In the genomic region with DNA sequence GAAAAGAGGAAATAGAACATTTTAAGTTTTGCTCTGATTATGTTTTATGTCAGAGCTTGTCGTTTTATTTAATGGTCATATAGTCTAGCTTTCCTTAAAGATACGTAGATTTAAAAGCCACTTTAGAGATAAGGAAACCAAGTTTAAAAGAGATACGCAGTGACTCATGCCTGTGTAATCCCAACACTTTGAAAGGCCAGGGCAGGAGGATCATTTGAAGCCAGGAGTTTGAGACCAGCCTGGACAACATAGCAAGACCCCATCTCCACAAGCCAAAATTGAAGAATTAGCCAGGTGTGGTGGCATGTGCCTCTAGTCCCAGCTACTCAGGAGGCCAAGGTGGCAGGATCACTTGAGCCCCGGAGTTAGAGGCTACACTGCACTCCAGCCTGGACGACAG, we compare ENCODE assay signal across 10 cellular contexts. TPM values are rescaled to one million over a fixed set of nuclear protein-coding genes. Genes with fewer than 3 reads are reported as not detected.
DNase-seq lines count a peak whose midpoint lies in the region; ATAC-seq and TF ChIP-seq lines count a peak whose summit lies in the region.
"Had no signal": no experiment of that assay in that cellular context is flagged by ENCODE, and none has a peak within 500 bp of the region (broad histone marks: within the 10 kb centered on the region; RNA-seq: fewer than 3 reads in every experiment).

No MANE protein-coding gene starts in this region.

- H3K27ac ChIP-seq in dorsolateral prefrontal cortex = peak overlapping the region in 51 of 59 donors; percentile 6 to 88 (median 71)

- H3K36me3 Mint-ChIP-seq in naive thymus-derived CD8-positive, alpha-beta T cell = peaks cover 0 to 18% (median 13%) of the 10 kb centered on the region in 3 donors

- no peak for TF ChIP-seq POLR2A in lower leg skin (IDR thresholded peaks at IDR 0.05)

- TF ChIP-seq CTCF in dorsolateral prefrontal cortex (IDR thresholded peaks at IDR 0.05 in 54 of 56, conservative IDR thresholded peaks at IDR 0.05 in 2 of 56; ENCODE audit: low read depth in 1 of 56, partially characterized antibody in 56 of 56) (no peak), lower leg skin (IDR thresholded peaks at IDR 0.05) (no peak)

- H3K9me3 Mint-ChIP-seq in naive thymus-derived CD8-positive, alpha-beta T cell = no peaks in the 10 kb centered on the region

- no peak for ATAC-seq in naive thymus-derived CD8-positive, alpha-beta T cell
- ATAC-seq in left lobe of liver = no peak

- POLR2A ChIA-PET in naive thymus-derived CD8-positive, alpha-beta T cell (lab: Charles Lee) = interaction anchor here (1.3 kb wide), 1 partner anchor 12 kb away, joined by 3 read pairs; no protein-coding TSS in a partner anchor

- peak overlapping the region; percentile 68 to 93 (median 91) for H3K27ac Mint-ChIP-seq in naive thymus-derived CD8-positive, alpha-beta T cell

- no peak overlapping the region for H3K4me3 ChIP-seq in dorsolateral prefrontal cortex
- no peak overlapping the region for H3K4me3 ChIP-seq in lower leg skin (ENCODE audit: low read depth, poor library complexity, severe bottlenecking)

- DNase-seq in EL (peak; percentile 67), RPMI7951 (ENCODE audit: low read depth) (peak; percentile 39), dorsolateral prefrontal cortex (no peak), lower leg skin (ENCODE audit: low spot score in 2 of 2) (no peak), left lobe of liver (ENCODE audit: low spot score) (no peak), DMS53 (lab: John Stamatoyannopoulos, UW) (no peak), retina (no peak)
- no peak for DNase-seq in naive thymus-derived CD8-positive, alpha-beta T cell
- DNase-seq: NCI-H1417 treated with DMSO at 0.1 percent for 48 hours, OCI-M1 had no signal

- intact Hi-C loops in dorsolateral prefrontal cortex (cut with DNase I) = no loop called here
- intact Hi-C loops in lower leg skin (cut with DNase I; ENCODE audit: low total_unique reads) = no loop called here

- H3K27me3 ChIP-seq in dorsolateral prefrontal cortex = no peaks in the 10 kb centered on the region

- WGBS in lower leg skin, 2 donors = 69 to 74% methylated on average over 5 of the region's 5 CpGs

- H3K4me1 Mint-ChIP-seq in naive thymus-derived CD8-positive, alpha-beta T cell = peaks cover 15 to 41% (median 29%) of the 10 kb centered on the region in 4 donors

- peak overlapping the region in 1 of 10 donors; percentile 6 for H3K4me3 Mint-ChIP-seq in naive thymus-derived CD8-positive, alpha-beta T cell

- H3K27me3 Mint-ChIP-seq in naive thymus-derived CD8-positive, alpha-beta T cell = no peaks in the 10 kb centered on the region

RNA-seq across cellular contexts. Expression of a gene that starts 19.6 kb away (rescaled TPM):
- total RNA-seq in RPMI7951 (2014; rRNA removed; shearing (Covaris generic)) = 61.9 and 64.5 TPM in 2 replicates
- total RNA-seq in dorsolateral prefrontal cortex (10 to 100 TPM; 35.7 to 78.9 (median 53.0) TPM), lower leg skin (10 to 100 TPM; 36.8 to 73.7 (median 54.0) TPM), left lobe of liver (25.5 TPM)
- total RNA-seq in naive thymus-derived CD8-positive, alpha-beta T cell = 10 to 100 TPM; 73.6 to 75.4 TPM
- 10 to 100 TPM; 59.4 to 75.4 (median 65.7) TPM for polyA plus RNA-seq in naive thymus-derived CD8-positive, alpha-beta T cell

RNA-seq across cellular contexts. Expression of a gene that starts 44.0 kb away (rescaled TPM):
- 12.3 and 16.0 TPM in 2 replicates for total RNA-seq in RPMI7951 (2014; rRNA removed; shearing (Covaris generic))
- total RNA-seq in dorsolateral prefrontal cortex (10 to 100 TPM; 17.2 to 44.5 (median 26.0) TPM), lower leg skin (1 to 10 TPM; 6.9 to 9.3 (median 7.5) TPM), left lobe of liver (4.5 TPM)
- 10 to 100 TPM; 20.2 to 22.5 TPM for total RNA-seq in naive thymus-derived CD8-positive, alpha-beta T cell
- polyA plus RNA-seq in naive thymus-derived CD8-positive, alpha-beta T cell = 1 to 10 TPM; 1.5 to 2.9 (median 1.9) TPM

RNA-seq across cellular contexts. Expression of a gene that starts 44.2 kb away (rescaled TPM):
- 16.8 and 18.0 TPM in 2 replicates for total RNA-seq in RPMI7951 (2014; rRNA removed; shearing (Covaris generic))
- total RNA-seq in dorsolateral prefrontal cortex (1 to 10 TPM; 2.1 to 8.9 (median 5.0) TPM), lower leg skin (1 to 10 TPM; 1.1 to 3.8 (median 2.3) TPM), left lobe of liver (1.3 TPM)
- 1 to 10 TPM; 3.9 to 4.9 TPM for total RNA-seq in naive thymus-derived CD8-positive, alpha-beta T cell
- 1 to 10 TPM; 2.2 to 3.8 (median 2.4) TPM for polyA plus RNA-seq in naive thymus-derived CD8-positive, alpha-beta T cell

RNA-seq across cellular contexts. Expression of a gene that starts 58.0 kb away (rescaled TPM):
- 145 and 210 TPM in 2 replicates for total RNA-seq in RPMI7951 (2014; rRNA removed; shearing (Covaris generic))
- total RNA-seq in dorsolateral prefrontal cortex = 100 to 1,000 TPM in 4 of 120 experiments, 10 to 100 TPM in 116; 16.6 to 109 (median 36.7) TPM
- total RNA-seq in naive thymus-derived CD8-positive, alpha-beta T cell = 1 to 10 TPM; 6.9 to 7.2 TPM
- 1 to 10 TPM in 1 of 3 donors, under 1 TPM in 2; 0.18 to 5.8 (median 0.78) TPM for polyA plus RNA-seq in naive thymus-derived CD8-positive, alpha-beta T cell
- total RNA-seq in lower leg skin = 100 to 1,000 TPM; 755 to 857 (median 826) TPM
- total RNA-seq in left lobe of liver = 3.9 TPM

Comparison
In these comparisons a context has a peak if more than half of its experiments do, and no peak if none do; other contexts are left out.
1. DNase-seq: peak in EL (single experiment) and RPMI7951 (single experiment); none in dorsolateral prefrontal cortex (0 of 10), naive thymus-derived CD8-positive, alpha-beta T cell (0 of 10), lower leg skin (0 of 2), left lobe of liver (single experiment), DMS53 (single experiment) and retina (single experiment).